17 cellular contexts compared by ENCODE assay signal in the genomic region with DNA sequence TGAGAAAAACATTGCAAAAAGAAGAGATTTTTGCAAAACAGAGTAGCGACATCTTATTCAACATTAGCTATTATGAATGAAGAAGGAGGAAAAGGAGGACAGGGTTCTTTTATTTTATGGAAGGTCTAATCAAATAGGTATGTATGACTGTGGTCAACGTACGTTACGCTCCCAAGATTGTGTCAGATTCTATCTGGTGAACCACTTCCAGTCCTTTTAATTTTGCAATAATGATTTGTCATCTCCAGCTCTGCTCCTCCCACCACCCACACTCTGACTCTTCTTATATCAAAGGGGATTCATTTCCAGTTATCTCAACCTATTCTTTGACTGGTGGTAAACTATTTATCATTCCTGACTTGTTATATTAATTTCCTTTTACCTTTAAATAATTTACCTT.
DNase-seq lines count a peak whose midpoint lies in the region; ATAC-seq and TF ChIP-seq lines count a peak whose summit lies in the region.
"Had no signal": no experiment of that assay in that cellular context is flagged by ENCODE, and none has a peak within 500 bp of the region (broad histone marks: within the 10 kb centered on the region; RNA-seq: fewer than 3 reads in every experiment).

No MANE protein-coding gene starts in this region.

- H3K36me3 ChIP-seq in stomach (no peaks in the 10 kb centered on the region), right atrium auricular region (no peaks in the 10 kb centered on the region)
- H3K36me3 ChIP-seq: BLaER1, Peyer's patch, tibial nerve had no signal

- H3K27ac ChIP-seq in stomach: no peak overlapping the region
- no peak overlapping the region for H3K27ac ChIP-seq in right atrium auricular region
- H3K27ac ChIP-seq: BLaER1, Peyer's patch, tibial nerve had no signal

- H3K27me3 ChIP-seq in stomach (no peaks in the 10 kb centered on the region), right atrium auricular region (no peaks in the 10 kb centered on the region)
- H3K27me3 ChIP-seq: BLaER1, Peyer's patch, tibial nerve had no signal

- no peak for TF ChIP-seq POLR2A in stomach (IDR thresholded peaks at IDR 0.05)

- no peaks in the 10 kb centered on the region for H3K9me3 ChIP-seq in stomach
- no peaks in the 10 kb centered on the region for H3K9me3 ChIP-seq in right atrium auricular region
- H3K9me3 ChIP-seq: BLaER1, Peyer's patch, tibial nerve had no signal

- 66 to 94% (median 84%) methylated on average over 4 of the region's 4 CpGs for WGBS in stomach, 5 donors

- no peaks in the 10 kb centered on the region for H3K4me1 ChIP-seq in stomach
- no peaks in the 10 kb centered on the region for H3K4me1 ChIP-seq in right atrium auricular region
- H3K4me1 ChIP-seq: BLaER1, Peyer's patch had no signal

- intact Hi-C loops in stomach (cut with DNase I; ENCODE audit: low total_unique reads): no loop called here

- no peak overlapping the region for H3K4me3 ChIP-seq in cardiac fibroblast (replicated peaks in 1 of 2; ENCODE audit: low read depth in 2 of 2, low read length in 2 of 2)
- H3K4me3 ChIP-seq in stomach: no peak overlapping the region
- H3K4me3 ChIP-seq in right atrium auricular region: no peak overlapping the region
- H3K4me3 ChIP-seq: BLaER1, Peyer's patch, tibial nerve had no signal

- ATAC-seq in GM21576 (IDR thresholded peaks at IDR 0.05; ENCODE audit: unreplicated experiment): no peak
- ATAC-seq: activated T-helper 17 cell treated with anti-CD3 and anti-CD28 coated beads, Interleukin-2, amount 50 U/mL, for 72 hours; left lobe of liver had no signal

- TF ChIP-seq EP300 in stomach (IDR thresholded peaks at IDR 0.05): no peak

- DNase-seq in EL (peak; percentile 72), NOMO-1 (lab: John Stamatoyannopoulos, UW; ENCODE audit: unreplicated experiment in 2 of 2) (peak; percentile 84), cardiac fibroblast (ENCODE audit: low read depth in 2 of 2) (peak; percentile 57 to 92), non-pigmented ciliary epithelial cell (ENCODE audit: low read depth) (peak; percentile 76), T-helper 9 cell (no peak), stomach (no peak), right atrium auricular region (ENCODE audit: low spot score) (no peak)
- DNase-seq: anterior cingulate cortex, DND-41, NCI-H146, NCI-H446 treated with DMSO at 0.1 percent for 48 hours, Peyer's patch had no signal

- TF ChIP-seq CTCF in cardiac fibroblast (IDR thresholded peaks at IDR 0.05; ENCODE audit: low read depth, low read length) (no peak), stomach (IDR thresholded peaks at IDR 0.05) (no peak), right atrium auricular region (IDR thresholded peaks at IDR 0.05) (no peak)

Comparison
In these comparisons a context has a peak if more than half of its experiments do, and no peak if none do; other contexts are left out.
1. DNase-seq: peak in EL (single experiment), NOMO-1 (2 of 2), cardiac fibroblast (2 of 2) and non-pigmented ciliary epithelial cell (single experiment); none in T-helper 9 cell (single experiment), stomach (single experiment) and right atrium auricular region (single experiment).